ENCODE assay signal across 8 cellular contexts in the genomic region with DNA sequence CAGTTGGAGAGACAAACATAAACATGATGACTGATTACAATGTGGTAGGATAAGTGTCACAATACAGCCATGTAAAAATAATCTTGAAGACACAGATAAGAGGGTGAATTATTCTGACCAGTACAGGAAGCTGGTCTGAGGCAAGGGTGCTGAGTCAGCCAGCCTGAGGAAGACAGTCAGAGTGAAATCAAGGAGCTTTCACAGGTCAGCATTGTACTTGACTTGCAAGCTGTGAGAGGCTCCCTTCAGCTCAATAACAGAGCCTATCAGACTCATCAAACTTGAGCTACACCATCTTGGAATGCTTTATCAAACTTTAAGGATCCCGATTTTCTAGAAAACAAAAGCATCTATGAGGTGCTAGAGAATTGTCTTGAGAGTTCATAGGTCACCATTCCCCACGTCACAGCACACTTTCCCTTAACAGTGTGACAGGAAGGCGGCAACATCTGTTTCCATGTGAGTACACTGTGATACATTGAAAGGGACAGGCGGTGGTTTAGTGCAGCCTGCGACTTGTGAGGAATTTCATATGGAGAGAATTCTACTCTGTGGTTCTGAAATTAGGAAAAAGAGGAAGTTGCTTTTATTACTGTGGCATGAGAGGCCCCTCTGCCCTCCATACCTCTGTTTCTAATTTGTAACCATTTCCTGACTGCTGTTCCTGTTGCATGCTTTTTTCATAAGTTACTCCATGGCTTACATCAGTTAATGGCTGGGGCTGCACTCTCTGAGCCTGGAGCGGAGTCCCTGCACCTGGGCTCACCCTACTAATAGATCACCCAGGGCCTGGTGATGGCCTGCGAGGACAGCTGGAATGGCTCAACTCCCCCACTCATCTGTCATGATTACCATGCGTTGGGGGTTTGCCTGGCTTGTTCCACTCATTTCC.
DNase-seq lines count a peak whose midpoint lies in the region; ATAC-seq and TF ChIP-seq lines count a peak whose summit lies in the region.

No MANE protein-coding gene starts in this region.

- DNase-seq in GF-D8 (lab: John Stamatoyannopoulos, UW), result peak; percentile 99
- peak; percentile 78 for DNase-seq in LHCN-M2 (ENCODE audit: low read depth)
- peak; percentile 23 for DNase-seq in epithelial cell of proximal tubule (ENCODE audit: low read depth)
- no peak for DNase-seq in stimulated activated naive B cell treated with anti-CD40 and anti-IgM and Interleukin-4, amounts not matched to agents 10 μg/mL and 1 μg/mL and 100 μg/mL, for 72 hours
- DNase-seq in stimulated activated CD4-positive, alpha-beta T cell treated with anti-CD3 and anti-CD28 coated beads, Interleukin-2, amount 100 ng/mL, for 24 hours, result no peak
- no peak for DNase-seq in activated CD4-positive, alpha-beta T cell treated with anti-CD3 and anti-CD28 coated beads, Interleukin-2, amount 10 ng/mL, durations not matched to agents 24 days and 14 days
- no peak for DNase-seq in immature natural killer cell

- TF ChIP-seq CTCF in epithelial cell of proximal tubule (conservative IDR thresholded peaks at IDR 0.05; ENCODE audit: low read depth, low read length), result no peak

- H3K27me3 Mint-ChIP-seq in stimulated activated naive B cell treated with anti-CD40 and anti-IgM and Interleukin-4, amounts not matched to agents 10 μg/mL and 1 μg/mL and 100 μg/mL, for 72 hours, result no peaks in the 10 kb centered on the region
- H3K27me3 Mint-ChIP-seq in activated CD4-positive, alpha-beta T cell treated with anti-CD3 and anti-CD28 coated beads, Interleukin-2, amount 10 ng/mL, durations not matched to agents 24 days and 14 days, result no peaks in the 10 kb centered on the region
- H3K27me3 Mint-ChIP-seq in immature natural killer cell (ENCODE audit: low read depth in 3 of 3), result no peaks in the 10 kb centered on the region

- H3K9me3 Mint-ChIP-seq in stimulated activated naive B cell treated with anti-CD40 and anti-IgM and Interleukin-4, amounts not matched to agents 10 μg/mL and 1 μg/mL and 100 μg/mL, for 72 hours, result no peaks in the 10 kb centered on the region
- H3K9me3 Mint-ChIP-seq in activated CD4-positive, alpha-beta T cell treated with anti-CD3 and anti-CD28 coated beads, Interleukin-2, amount 10 ng/mL, durations not matched to agents 24 days and 14 days, result no peaks in the 10 kb centered on the region
- peaks cover 0 to 18% (median 0%) of the 10 kb centered on the region in 6 donors for H3K9me3 Mint-ChIP-seq in immature natural killer cell

- intact Hi-C loops in activated CD4-positive, alpha-beta T cell treated with anti-CD3 and anti-CD28 coated beads, Interleukin-2, amount 10 ng/mL, durations not matched to agents 24 days and 14 days (cut with micrococcal nuclease), result no loop called here

- no peak overlapping the region for H3K27ac Mint-ChIP-seq in stimulated activated naive B cell treated with anti-CD40 and anti-IgM and Interleukin-4, amounts not matched to agents 10 μg/mL and 1 μg/mL and 100 μg/mL, for 72 hours
- no peak overlapping the region for H3K27ac Mint-ChIP-seq in activated CD4-positive, alpha-beta T cell treated with anti-CD3 and anti-CD28 coated beads, Interleukin-2, amount 10 ng/mL, durations not matched to agents 24 days and 14 days
- H3K27ac Mint-ChIP-seq in immature natural killer cell, result no peak overlapping the region

- H3K36me3 Mint-ChIP-seq in stimulated activated naive B cell treated with anti-CD40 and anti-IgM and Interleukin-4, amounts not matched to agents 10 μg/mL and 1 μg/mL and 100 μg/mL, for 72 hours, result no peaks in the 10 kb centered on the region
- H3K36me3 Mint-ChIP-seq in activated CD4-positive, alpha-beta T cell treated with anti-CD3 and anti-CD28 coated beads, Interleukin-2, amount 10 ng/mL, durations not matched to agents 24 days and 14 days (ENCODE audit: low read depth), result no peaks in the 10 kb centered on the region
- H3K36me3 Mint-ChIP-seq in immature natural killer cell, result no peaks in the 10 kb centered on the region

- ATAC-seq in GM21737 (IDR thresholded peaks at IDR 0.05; ENCODE audit: unreplicated experiment), result peak; percentile 83
- peak; percentile 23 to 78 for ATAC-seq in stimulated activated naive B cell treated with anti-CD40 and anti-IgM and Interleukin-4, amounts not matched to agents 10 μg/mL and 1 μg/mL and 100 μg/mL, for 72 hours (replicated peaks)

- H3K4me3 ChIP-seq in epithelial cell of proximal tubule (ENCODE audit: low read depth, low read length), result no peak overlapping the region

- H3K4me1 Mint-ChIP-seq in stimulated activated naive B cell treated with anti-CD40 and anti-IgM and Interleukin-4, amounts not matched to agents 10 μg/mL and 1 μg/mL and 100 μg/mL, for 72 hours, result peaks cover 5 to 7% of the 10 kb centered on the region in 2 donors
- peaks cover 2% of the 10 kb centered on the region for H3K4me1 Mint-ChIP-seq in activated CD4-positive, alpha-beta T cell treated with anti-CD3 and anti-CD28 coated beads, Interleukin-2, amount 10 ng/mL, durations not matched to agents 24 days and 14 days
- no peaks in the 10 kb centered on the region for H3K4me1 Mint-ChIP-seq in immature natural killer cell

- H3K4me3 Mint-ChIP-seq in stimulated activated naive B cell treated with anti-CD40 and anti-IgM and Interleukin-4, amounts not matched to agents 10 μg/mL and 1 μg/mL and 100 μg/mL, for 72 hours, result no peak overlapping the region
- H3K4me3 Mint-ChIP-seq in activated CD4-positive, alpha-beta T cell treated with anti-CD3 and anti-CD28 coated beads, Interleukin-2, amount 10 ng/mL, durations not matched to agents 24 days and 14 days, result no peak overlapping the region
- no peak overlapping the region for H3K4me3 Mint-ChIP-seq in immature natural killer cell

Comparison
In these comparisons a context has a peak if more than half of its experiments do, and no peak if none do; other contexts are left out.
1. DNase-seq: peak in GF-D8 (single experiment), LHCN-M2 (single experiment) and epithelial cell of proximal tubule (single experiment); none in stimulated activated naive B cell treated with anti-CD40 and anti-IgM and Interleukin-4, amounts not matched to agents 10 μg/mL and 1 μg/mL and 100 μg/mL, for 72 hours (single experiment), stimulated activated CD4-positive, alpha-beta T cell treated with anti-CD3 and anti-CD28 coated beads, Interleukin-2, amount 100 ng/mL, for 24 hours (0 of 2), activated CD4-positive, alpha-beta T cell treated with anti-CD3 and anti-CD28 coated beads, Interleukin-2, amount 10 ng/mL, durations not matched to agents 24 days and 14 days (single experiment) and immature natural killer cell (0 of 3).